11 cellular contexts compared by ENCODE assay signal in the genomic region with DNA sequence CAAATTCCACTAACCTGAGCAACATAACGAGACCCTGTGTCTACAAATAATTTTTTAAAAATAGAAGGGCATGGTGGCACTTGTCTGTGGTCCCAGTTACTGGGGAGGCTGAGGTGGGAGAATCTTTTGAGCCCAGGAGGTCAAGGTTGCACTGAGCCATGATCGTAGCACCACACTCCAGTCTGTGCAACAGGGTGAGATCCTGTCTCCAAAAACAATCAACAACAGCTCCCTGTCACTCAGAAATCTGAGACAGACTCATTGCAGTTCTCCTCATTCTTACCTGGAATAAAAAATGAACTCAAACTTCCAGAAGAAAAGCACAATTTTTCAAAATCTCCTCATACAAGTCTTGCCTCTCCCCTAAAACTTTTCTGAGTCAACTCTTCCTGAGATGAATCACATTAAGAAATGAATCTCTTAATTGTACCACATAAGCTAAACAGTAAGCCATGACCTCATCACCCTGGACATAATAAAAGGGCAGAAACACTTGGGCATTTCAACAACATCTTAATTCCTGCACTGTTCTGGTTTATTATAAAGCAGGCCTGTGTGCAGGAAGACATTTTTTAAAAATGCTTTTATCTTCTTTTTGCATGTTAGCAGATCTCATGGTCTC.
DNase-seq lines count a peak whose midpoint lies in the region; ATAC-seq, FAIRE-seq and TF ChIP-seq lines count a peak whose summit lies in the region.
"Had no signal": no experiment of that assay in that cellular context is flagged by ENCODE, and none has a peak within 500 bp of the region (broad histone marks: within the 10 kb centered on the region; RNA-seq: fewer than 3 reads in every experiment).

No MANE protein-coding gene starts in this region.

- H3K4me1 ChIP-seq in foreskin keratinocyte (peaks cover 20% of the 10 kb centered on the region), kidney (ENCODE audit: control insufficient read depth in 1 of 2, insufficient read depth in 1 of 2, low read depth in 1 of 2, low read length in 2 of 2) (no peaks in the 10 kb centered on the region)

- no peaks in the 10 kb centered on the region for H3K9me3 Mint-ChIP-seq in stimulated activated naive CD8-positive, alpha-beta T cell treated with anti-CD3 and anti-CD28 coated beads, Interleukin-15, amount 100 ng/mL, for 72 hours

- H3K4me1 Mint-ChIP-seq in stimulated activated naive CD8-positive, alpha-beta T cell treated with anti-CD3 and anti-CD28 coated beads, Interleukin-15, amount 100 ng/mL, for 72 hours: no peaks in the 10 kb centered on the region

- H3K9ac ChIP-seq in kidney (ENCODE audit: low read length in 2 of 2): no peak overlapping the region

- no peak overlapping the region for H3K4me3 ChIP-seq in kidney (ENCODE audit: low read length in 2 of 2)

- no peak for TF ChIP-seq CTCF in foreskin keratinocyte (conservative IDR thresholded peaks at IDR 0.05)
- no peak for TF ChIP-seq CTCF in kidney (IDR thresholded peaks at IDR 0.05; ENCODE audit: borderline replicate concordance, extremely low read depth, insufficient read depth)

- no peak for DNase-seq in stimulated activated naive CD8-positive, alpha-beta T cell treated with anti-CD3 and anti-CD28 coated beads, Interleukin-15, Interleukin-2, amounts not matched to agents 100 U/mL and 50 U/mL, for 24 hours
- no peak for DNase-seq in stimulated activated naive CD8-positive, alpha-beta T cell treated with anti-CD3 and anti-CD28 coated beads, Interleukin-15, amount 100 ng/mL, for 72 hours
- DNase-seq in SK-MEL-5 (ENCODE audit: low read depth, low spot score): peak; percentile 22
- peak; percentile 54 to 76 for DNase-seq in foreskin keratinocyte
- DNase-seq in activated CD4-positive, alpha-beta T cell treated with anti-CD3 and anti-CD28 coated beads for 4 hours: no peak
- DNase-seq in medulla oblongata (ENCODE audit: extremely low spot score): no peak
- DNase-seq in kidney: no peak
- DNase-seq in SHP77 treated with DMSO at 0.1 percent for 48 hours (lab: John Stamatoyannopoulos, UW): no peak
- DNase-seq: activated CD4-positive, alpha-beta T cell treated with anti-CD3 and anti-CD28 coated beads, Interleukin-2, amount 50 U/mL, for 4 hours; DND-41; Kasumi-1 had no signal

- FAIRE-seq in kidney (lab: Jason Lieb, UNC): no peak

- intact Hi-C loops in kidney (cut with DNase I): no loop called here

- no peaks in the 10 kb centered on the region for H3K36me3 ChIP-seq in kidney (ENCODE audit: control insufficient read depth in 1 of 2, insufficient read depth in 2 of 2, low read length in 2 of 2)

- H3K27ac ChIP-seq in foreskin keratinocyte (peak overlapping the region; percentile 7), kidney (ENCODE audit: low read depth in 2 of 2, low read length in 2 of 2) (no peak overlapping the region)

- peak; percentile 19 for ATAC-seq in stimulated activated naive CD8-positive, alpha-beta T cell treated with anti-CD3 and anti-CD28 coated beads, Interleukin-15, Interleukin-2, amounts not matched to agents 100 U/mL and 50 U/mL, for 24 hours
- no peak for ATAC-seq in stimulated activated naive CD8-positive, alpha-beta T cell treated with anti-CD3 and anti-CD28 coated beads, Interleukin-15, amount 100 ng/mL, for 72 hours
- ATAC-seq in foreskin keratinocyte: peak; percentile 91

- H3K27me3 Mint-ChIP-seq in stimulated activated naive CD8-positive, alpha-beta T cell treated with anti-CD3 and anti-CD28 coated beads, Interleukin-15, amount 100 ng/mL, for 72 hours: peaks cover 35% of the 10 kb centered on the region

- H3K27me3 ChIP-seq in foreskin keratinocyte: no peaks in the 10 kb centered on the region

- in situ Hi-C loops in SK-MEL-5 (cut with HindIII; ENCODE audit: low pct_unique_long_range_greater_than_20kb, low sequenced_read_pairs): no loop called here

- H3K4me3 Mint-ChIP-seq in stimulated activated naive CD8-positive, alpha-beta T cell treated with anti-CD3 and anti-CD28 coated beads, Interleukin-15, amount 100 ng/mL, for 72 hours: no peak overlapping the region

- no peaks in the 10 kb centered on the region for H3K9me3 ChIP-seq in kidney (ENCODE audit: control insufficient read depth in 1 of 2, low read length in 2 of 2)

- no peak overlapping the region for H3K27ac Mint-ChIP-seq in stimulated activated naive CD8-positive, alpha-beta T cell treated with anti-CD3 and anti-CD28 coated beads, Interleukin-15, amount 100 ng/mL, for 72 hours

Comparison
In these comparisons a context has a peak if more than half of its experiments do, and no peak if none do; other contexts are left out.
1. DNase-seq: peak in SK-MEL-5 (single experiment) and foreskin keratinocyte (2 of 2); none in stimulated activated naive CD8-positive, alpha-beta T cell treated with anti-CD3 and anti-CD28 coated beads, Interleukin-15, Interleukin-2, amounts not matched to agents 100 U/mL and 50 U/mL, for 24 hours (single experiment), stimulated activated naive CD8-positive, alpha-beta T cell treated with anti-CD3 and anti-CD28 coated beads, Interleukin-15, amount 100 ng/mL, for 72 hours (0 of 2), activated CD4-positive, alpha-beta T cell treated with anti-CD3 and anti-CD28 coated beads for 4 hours (0 of 2), medulla oblongata (single experiment), kidney (single experiment) and SHP77 treated with DMSO at 0.1 percent for 48 hours (single experiment).